21 cellular contexts compared by ENCODE assay signal in genomic region chr19:52694921-52695320, GRCh38.
"Had no signal": no experiment of that assay in that cellular context is flagged by ENCODE, and none has a peak within 500 bp of the region (broad histone marks: within the 10 kb centered on the region; RNA-seq: fewer than 3 reads in every experiment).

No MANE protein-coding gene starts in this region.

- H3K9me3 ChIP-seq: right atrium auricular region, sigmoid colon, suprapubic skin, transverse colon had no signal

- H3K4me3 ChIP-seq: lung, neural progenitor cell, right atrium auricular region, sigmoid colon, spleen, suprapubic skin, transverse colon had no signal

- H3K27me3 ChIP-seq: neural progenitor cell, right atrium auricular region, sigmoid colon, spleen, suprapubic skin, transverse colon had no signal

- DNase-seq: cerebellar nuclear complex; cortex of kidney; effector memory CD8-positive, alpha-beta T cell; hypothalamus; immature natural killer cell; midbrain; naive thymus-derived CD4-positive, alpha-beta T cell; sigmoid colon; spleen; stimulated activated CD4-positive, alpha-beta T cell treated with anti-CD3 and anti-CD28 coated beads, Interleukin-2, amount 100 ng/mL, for 48 hours; transverse colon had no signal

- H3K4me1 ChIP-seq: parathyroid adenoma had no signal

- H3K9me3 Mint-ChIP-seq: effector memory CD8-positive, alpha-beta T cell; memory B cell; nephron had no signal

- H3K4me3 Mint-ChIP-seq: effector memory CD8-positive, alpha-beta T cell; immature natural killer cell; memory B cell; naive thymus-derived CD4-positive, alpha-beta T cell; nephron; neural progenitor cell; stimulated activated naive B cell treated with anti-CD40 and anti-IgM and Interleukin-4, amounts not matched to agents 10 μg/mL and 1 μg/mL and 100 μg/mL, for 72 hours; stimulated activated naive CD8-positive, alpha-beta T cell treated with anti-CD3 and anti-CD28 coated beads, Interleukin-15, Interleukin-2, amounts not matched to agents 100 ng/mL and 50 ng/mL, for 24 hours had no signal

- H3K27ac Mint-ChIP-seq: effector memory CD8-positive, alpha-beta T cell; immature natural killer cell; memory B cell; naive thymus-derived CD4-positive, alpha-beta T cell; nephron; neural progenitor cell; progenitor cell of endocrine pancreas; stimulated activated naive B cell treated with anti-CD40 and anti-IgM and Interleukin-4, amounts not matched to agents 10 μg/mL and 1 μg/mL and 100 μg/mL, for 72 hours; stimulated activated naive CD8-positive, alpha-beta T cell treated with anti-CD3 and anti-CD28 coated beads, Interleukin-15, Interleukin-2, amounts not matched to agents 100 ng/mL and 50 ng/mL, for 24 hours had no signal

- H3K27ac ChIP-seq: neural progenitor cell, parathyroid adenoma, right atrium auricular region, sigmoid colon, spleen, suprapubic skin, transverse colon had no signal

- H3K36me3 Mint-ChIP-seq: memory B cell had no signal

- H3K36me3 ChIP-seq: neural progenitor cell, right atrium auricular region, sigmoid colon, spleen, suprapubic skin, transverse colon had no signal

- H3K27me3 Mint-ChIP-seq: effector memory CD8-positive, alpha-beta T cell; memory B cell; naive thymus-derived CD4-positive, alpha-beta T cell; progenitor cell of endocrine pancreas; stimulated activated naive B cell treated with anti-CD40 and anti-IgM and Interleukin-4, amounts not matched to agents 10 μg/mL and 1 μg/mL and 100 μg/mL, for 72 hours; stimulated activated naive CD8-positive, alpha-beta T cell treated with anti-CD3 and anti-CD28 coated beads, Interleukin-15, Interleukin-2, amounts not matched to agents 100 ng/mL and 50 ng/mL, for 24 hours had no signal
